16 cellular contexts compared by ENCODE assay signal in the genomic region with DNA sequence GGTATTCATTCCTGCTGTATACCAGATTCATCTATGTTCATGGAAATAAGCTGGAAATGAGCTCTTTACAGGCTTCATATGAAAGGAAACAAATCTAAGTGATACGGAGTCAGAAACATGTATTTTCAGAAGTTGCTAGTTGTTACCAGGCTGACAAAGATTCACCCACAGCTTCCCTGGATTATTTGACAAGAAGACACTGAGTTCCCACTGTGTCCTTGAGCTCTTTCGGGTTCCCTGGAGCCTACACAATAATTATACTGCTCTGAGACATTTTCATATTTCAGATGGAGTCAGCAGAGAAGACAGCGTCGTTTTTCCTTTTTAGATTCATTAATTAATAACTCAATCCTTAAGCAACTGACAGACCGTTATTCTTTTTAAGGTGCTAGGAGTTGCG. TPM values are rescaled to one million over a fixed set of nuclear protein-coding genes. Genes with fewer than 3 reads are reported as not detected.
A peak's percentile ranks its signal among the peaks of the same experiment; 100 is the strongest.
DNase-seq lines count a peak whose midpoint lies in the region; ATAC-seq and TF ChIP-seq lines count a peak whose summit lies in the region.
"Had no signal": no experiment of that assay in that cellular context is flagged by ENCODE, and none has a peak within 500 bp of the region (broad histone marks: within the 10 kb centered on the region; RNA-seq: fewer than 3 reads in every experiment).

No MANE protein-coding gene starts in this region.

- no peak for TF ChIP-seq CTCF in left ventricle myocardium inferior (IDR thresholded peaks at IDR 0.05; ENCODE audit: borderline replicate concordance)
- TF ChIP-seq CTCF in heart left ventricle (IDR thresholded peaks at IDR 0.05), result no peak
- no peak for TF ChIP-seq CTCF in nephron (IDR thresholded peaks at IDR 0.05; ENCODE audit: unreplicated experiment in 3 of 3)
- TF ChIP-seq CTCF in testis (IDR thresholded peaks at IDR 0.05), result no peak

- H3K4me1 ChIP-seq in left ventricle myocardium inferior (peaks cover under 1% of the 10 kb centered on the region), heart left ventricle (peaks cover 0 to 8% (median 0%) of the 10 kb centered on the region in 12 donors), testis (peaks cover 8% of the 10 kb centered on the region)

- ATAC-seq in heart left ventricle, result no peak
- ATAC-seq: GM23338, HCT116 had no signal

- intact Hi-C loops in left ventricle myocardium inferior (cut with micrococcal nuclease), result no loop called here
- intact Hi-C loops in heart left ventricle (cut with DNase I), result loop anchor here in 1 of 10 donors (10.0 kb wide), 1 partner anchor 99 kb away; no protein-coding TSS in a partner anchor
- intact Hi-C loops in testis (cut with DNase I; ENCODE audit: low total_unique reads), result no loop called here

- H3K27ac Mint-ChIP-seq in nephron, result peak overlapping the region in 2 of 3 experiments; percentile 3 to 74
- H3K27ac Mint-ChIP-seq: CD4-positive, alpha-beta memory T cell; GM23338; H9 had no signal

- TF ChIP-seq POLR2A in heart left ventricle (IDR thresholded peaks at IDR 0.05) (no peak), testis (IDR thresholded peaks at IDR 0.05) (no peak)

- H3K27me3 ChIP-seq in left ventricle myocardium inferior (ENCODE audit: low read depth) (no peaks in the 10 kb centered on the region), heart left ventricle (no peaks in the 10 kb centered on the region), testis (no peaks in the 10 kb centered on the region)

- no peaks in the 10 kb centered on the region for H3K4me1 Mint-ChIP-seq in nephron
- H3K4me1 Mint-ChIP-seq: CD4-positive, alpha-beta memory T cell; GM23338; H9 had no signal

- no peak for DNase-seq in left ventricle myocardium inferior
- DNase-seq in heart left ventricle, result no peak
- peak; percentile 31 for DNase-seq in testis
- DNase-seq in NCI-H1048 (lab: John Stamatoyannopoulos, UW), result no peak
- DNase-seq in NCI-H2196 (lab: John Stamatoyannopoulos, UW; ENCODE audit: unreplicated experiment), result no peak
- DNase-seq: C1 segment of cervical spinal cord; Calu3; CD4-positive, alpha-beta memory T cell; COR-L47; DMS53; DMS79 treated with DMSO at 0.1 percent for 48 hours; GF-D8; H9 had no signal

- H3K36me3 ChIP-seq in left ventricle myocardium inferior (peaks cover 34% of the 10 kb centered on the region), heart left ventricle (peaks cover 0 to 55% (median 30%) of the 10 kb centered on the region in 9 donors), testis (ENCODE audit: low read depth, missing control alignments) (no peaks in the 10 kb centered on the region)

- peaks cover 8% of the 10 kb centered on the region for H3K27me3 Mint-ChIP-seq in nephron (ENCODE audit: low read depth)

- H3K4me3 Mint-ChIP-seq in nephron, result no peak overlapping the region
- H3K4me3 Mint-ChIP-seq: CD4-positive, alpha-beta memory T cell; GM23338; H9 had no signal

- 74 to 84% (median 81%) methylated on average over 6 of the region's 6 CpGs for WGBS in heart left ventricle, 4 donors
- 31 to 34% methylated on average over 6 of the region's 6 CpGs for WGBS in testis, 2 donors

- H3K27ac ChIP-seq in left ventricle myocardium inferior (replicated peaks) (peak overlapping the region; percentile 13), heart left ventricle (no peak overlapping the region), testis (peak overlapping the region in 1 of 2 donors; percentile 54)

- H3K9me3 Mint-ChIP-seq in nephron, result no peaks in the 10 kb centered on the region
- H3K9me3 Mint-ChIP-seq: GM23338, H9 had no signal

- H3K4me3 ChIP-seq in left ventricle myocardium inferior (no peak overlapping the region), heart left ventricle (no peak overlapping the region), testis (no peak overlapping the region)
- H3K4me3 ChIP-seq: GM23338 had no signal

- no peaks in the 10 kb centered on the region for H3K36me3 Mint-ChIP-seq in nephron (ENCODE audit: low read depth)
- H3K36me3 Mint-ChIP-seq: CD4-positive, alpha-beta memory T cell had no signal

- H3K9me3 ChIP-seq in left ventricle myocardium inferior (replicated peaks), result no peaks in the 10 kb centered on the region
- no peaks in the 10 kb centered on the region for H3K9me3 ChIP-seq in heart left ventricle
- H3K9me3 ChIP-seq in testis, result no peaks in the 10 kb centered on the region

RNA-seq across cellular contexts. Expression of a gene that starts 29.3 kb away (rescaled TPM):
- total RNA-seq in left ventricle myocardium inferior (47.6 TPM), heart left ventricle (10 to 100 TPM; 30.8 to 84.2 (median 51.4) TPM), testis (10 to 100 TPM; 54.0 to 65.4 TPM)
- polyA plus RNA-seq in heart left ventricle (10 to 100 TPM; 11.8 to 12.8 TPM), testis (ENCODE audit: insufficient read depth, low read depth, low replicate concordance) (23.4 TPM)
